17 cellular contexts compared by ENCODE assay signal in genomic region chrX:64843224-64843623, GRCh38.
A peak's percentile ranks its signal among the peaks of the same experiment; 100 is the strongest.
DNase-seq lines count a peak whose midpoint lies in the region; ATAC-seq and TF ChIP-seq lines count a peak whose summit lies in the region.
"Had no signal": no experiment of that assay in that cellular context is flagged by ENCODE, and none has a peak within 500 bp of the region (broad histone marks: within the 10 kb centered on the region; RNA-seq: fewer than 3 reads in every experiment).

No MANE protein-coding gene starts in this region.

- peak overlapping the region; percentile 34 for H3K4me3 ChIP-seq in CD8-positive, alpha-beta memory T cell (ENCODE audit: low read length)
- H3K4me3 ChIP-seq in OCI-LY3 (ENCODE audit: low read length): no peak overlapping the region
- H3K4me3 ChIP-seq: prostate gland, uterus had no signal

- H3K9me3 ChIP-seq in CD8-positive, alpha-beta memory T cell (ENCODE audit: low read length): peaks cover 19% of the 10 kb centered on the region
- H3K9me3 ChIP-seq in OCI-LY3 (ENCODE audit: insufficient read depth, low read length): no peaks in the 10 kb centered on the region
- H3K9me3 ChIP-seq: prostate gland, uterus had no signal

- peaks cover 21% of the 10 kb centered on the region for H3K9me3 Mint-ChIP-seq in activated CD4-positive, alpha-beta T cell treated with anti-CD3 and anti-CD28 coated beads, Interleukin-2, amount 10 ng/mL, durations not matched to agents 24 days and 14 days
- H3K9me3 Mint-ChIP-seq in CD8-positive, alpha-beta memory T cell: peaks cover 0 to 61% (median 7%) of the 10 kb centered on the region in 5 donors
- H3K9me3 Mint-ChIP-seq in effector memory CD8-positive, alpha-beta T cell: peaks cover 8 to 9% of the 10 kb centered on the region in 2 donors

- H3K4me1 ChIP-seq in CD8-positive, alpha-beta memory T cell (ENCODE audit: insufficient read depth, low read length): peaks cover 26% of the 10 kb centered on the region
- peaks cover 17% of the 10 kb centered on the region for H3K4me1 ChIP-seq in OCI-LY3 (ENCODE audit: low read length)
- H3K4me1 ChIP-seq: prostate gland, uterus had no signal

- CTCF ChIA-PET in CD8-positive, alpha-beta memory T cell (lab: Charles Lee): no interaction called here

- POLR2A ChIA-PET in CD8-positive, alpha-beta memory T cell (lab: Charles Lee): interaction anchor here (0.7 kb wide), 1 partner anchor 27 kb away, joined by 3 read pairs; no protein-coding TSS in a partner anchor

- H4K20me1 ChIP-seq in OCI-LY3 (ENCODE audit: insufficient read depth, low read length): no peaks in the 10 kb centered on the region

- no peak for TF ChIP-seq CTCF in OCI-LY3 (IDR thresholded peaks at IDR 0.05; ENCODE audit: low read depth, low read length)

- H3K27ac Mint-ChIP-seq in activated CD4-positive, alpha-beta T cell treated with anti-CD3 and anti-CD28 coated beads, Interleukin-2, amount 10 ng/mL, durations not matched to agents 24 days and 14 days: peak overlapping the region; percentile 91
- peak overlapping the region in 7 of 8 donors; percentile 20 to 97 (median 57) for H3K27ac Mint-ChIP-seq in CD8-positive, alpha-beta memory T cell
- peak overlapping the region; percentile 65 to 71 for H3K27ac Mint-ChIP-seq in effector memory CD8-positive, alpha-beta T cell

- peaks cover 38% of the 10 kb centered on the region for H3K36me3 Mint-ChIP-seq in activated CD4-positive, alpha-beta T cell treated with anti-CD3 and anti-CD28 coated beads, Interleukin-2, amount 10 ng/mL, durations not matched to agents 24 days and 14 days (ENCODE audit: low read depth)
- H3K36me3 Mint-ChIP-seq in CD8-positive, alpha-beta memory T cell: peaks cover 2 to 14% (median 3%) of the 10 kb centered on the region in 3 donors
- no peaks in the 10 kb centered on the region for H3K36me3 Mint-ChIP-seq in effector memory CD8-positive, alpha-beta T cell (ENCODE audit: insufficient read depth)

- no peak for ATAC-seq in effector memory CD8-positive, alpha-beta T cell (replicated peaks)
- no peak for ATAC-seq in sciatic nerve
- no peak for ATAC-seq in GM21786 (IDR thresholded peaks at IDR 0.05; ENCODE audit: unreplicated experiment)

- H2AFZ ChIP-seq in OCI-LY3 (ENCODE audit: low read depth, low read length): no peak overlapping the region

- H3K36me3 ChIP-seq in CD8-positive, alpha-beta memory T cell (ENCODE audit: insufficient read depth, low read length): no peaks in the 10 kb centered on the region
- no peaks in the 10 kb centered on the region for H3K36me3 ChIP-seq in OCI-LY3 (replicated peaks; ENCODE audit: low read depth, low read length)
- H3K36me3 ChIP-seq: prostate gland, uterus had no signal

- no peak overlapping the region for H3K27ac ChIP-seq in CD8-positive, alpha-beta memory T cell (ENCODE audit: low read depth, low read length)
- peak overlapping the region; percentile 26; the same call in 1 of the 2 replicates for H3K27ac ChIP-seq in OCI-LY3 (ENCODE audit: low read length)
- H3K27ac ChIP-seq: prostate gland, uterus had no signal

- H3K9ac ChIP-seq in OCI-LY3 (ENCODE audit: low read length): no peak overlapping the region

- no peaks in the 10 kb centered on the region for H3K27me3 ChIP-seq in CD8-positive, alpha-beta memory T cell (ENCODE audit: insufficient read depth, low read length, poor library complexity, severe bottlenecking)
- H3K27me3 ChIP-seq in OCI-LY3 (ENCODE audit: low read depth, low read length): no peaks in the 10 kb centered on the region
- H3K27me3 ChIP-seq: uterus had no signal

- peak overlapping the region; percentile 27 for H3K4me3 Mint-ChIP-seq in activated CD4-positive, alpha-beta T cell treated with anti-CD3 and anti-CD28 coated beads, Interleukin-2, amount 10 ng/mL, durations not matched to agents 24 days and 14 days
- H3K4me3 Mint-ChIP-seq in CD8-positive, alpha-beta memory T cell: peak overlapping the region in 6 of 7 donors; percentile 2 to 87 (median 73)
- H3K4me3 Mint-ChIP-seq in effector memory CD8-positive, alpha-beta T cell: peak overlapping the region; percentile 35 to 50

- no peaks in the 10 kb centered on the region for H3K79me2 ChIP-seq in OCI-LY3 (ENCODE audit: low read length)

- peaks cover 25% of the 10 kb centered on the region for H3K4me1 Mint-ChIP-seq in activated CD4-positive, alpha-beta T cell treated with anti-CD3 and anti-CD28 coated beads, Interleukin-2, amount 10 ng/mL, durations not matched to agents 24 days and 14 days
- peaks cover 0 to 36% (median 34%) of the 10 kb centered on the region in 3 donors for H3K4me1 Mint-ChIP-seq in CD8-positive, alpha-beta memory T cell
- H3K4me1 Mint-ChIP-seq in effector memory CD8-positive, alpha-beta T cell (ENCODE audit: low read depth in 2 of 2): peaks cover 9 to 28% of the 10 kb centered on the region in 2 donors

- H3K27me3 Mint-ChIP-seq in activated CD4-positive, alpha-beta T cell treated with anti-CD3 and anti-CD28 coated beads, Interleukin-2, amount 10 ng/mL, durations not matched to agents 24 days and 14 days: no peaks in the 10 kb centered on the region
- no peaks in the 10 kb centered on the region for H3K27me3 Mint-ChIP-seq in CD8-positive, alpha-beta memory T cell
- no peaks in the 10 kb centered on the region for H3K27me3 Mint-ChIP-seq in effector memory CD8-positive, alpha-beta T cell

- DNase-seq in activated CD4-positive, alpha-beta T cell treated with anti-CD3 and anti-CD28 coated beads, Interleukin-2, amount 10 ng/mL, durations not matched to agents 24 days and 14 days: no peak
- DNase-seq in activated CD4-positive, alpha-beta T cell treated with anti-CD3 and anti-CD28 coated beads for 1 hour: no peak
- DNase-seq in CD8-positive, alpha-beta memory T cell: no peak
- no peak for DNase-seq in effector memory CD8-positive, alpha-beta T cell
- DNase-seq in sciatic nerve (ENCODE audit: low spot score) (no peak), posterior vena cava (ENCODE audit: low spot score) (no peak)
- DNase-seq: C1 segment of cervical spinal cord; left cardiac atrium; mesendoderm; NCI-H1930; NCI-H446; stimulated activated CD4-positive, alpha-beta T cell treated with anti-CD3 and anti-CD28 coated beads, Interleukin-4, amount 100 ng/mL, for 1 hour; substantia nigra; uterus had no signal

- no peak overlapping the region for H3K4me2 ChIP-seq in OCI-LY3 (ENCODE audit: low read length)

- intact Hi-C loops in activated CD4-positive, alpha-beta T cell treated with anti-CD3 and anti-CD28 coated beads, Interleukin-2, amount 10 ng/mL, durations not matched to agents 24 days and 14 days (cut with micrococcal nuclease): no loop called here
- intact Hi-C loops in sciatic nerve (cut with DNase I) (no loop called here), posterior vena cava (cut with DNase I) (no loop called here)
